1 cellular context compared by ENCODE assay signal in genomic region chr19:21698215-21698614, GRCh38.
TF ChIP-seq lines count a peak whose summit lies in the region.

No MANE protein-coding gene starts in this region.

TF ChIP-seq in GM23338, 12 proteins besides CTCF, POLR2A, EP300 and RAD21 (continued from another document):
- TF ChIP-seq, protein P1, sequence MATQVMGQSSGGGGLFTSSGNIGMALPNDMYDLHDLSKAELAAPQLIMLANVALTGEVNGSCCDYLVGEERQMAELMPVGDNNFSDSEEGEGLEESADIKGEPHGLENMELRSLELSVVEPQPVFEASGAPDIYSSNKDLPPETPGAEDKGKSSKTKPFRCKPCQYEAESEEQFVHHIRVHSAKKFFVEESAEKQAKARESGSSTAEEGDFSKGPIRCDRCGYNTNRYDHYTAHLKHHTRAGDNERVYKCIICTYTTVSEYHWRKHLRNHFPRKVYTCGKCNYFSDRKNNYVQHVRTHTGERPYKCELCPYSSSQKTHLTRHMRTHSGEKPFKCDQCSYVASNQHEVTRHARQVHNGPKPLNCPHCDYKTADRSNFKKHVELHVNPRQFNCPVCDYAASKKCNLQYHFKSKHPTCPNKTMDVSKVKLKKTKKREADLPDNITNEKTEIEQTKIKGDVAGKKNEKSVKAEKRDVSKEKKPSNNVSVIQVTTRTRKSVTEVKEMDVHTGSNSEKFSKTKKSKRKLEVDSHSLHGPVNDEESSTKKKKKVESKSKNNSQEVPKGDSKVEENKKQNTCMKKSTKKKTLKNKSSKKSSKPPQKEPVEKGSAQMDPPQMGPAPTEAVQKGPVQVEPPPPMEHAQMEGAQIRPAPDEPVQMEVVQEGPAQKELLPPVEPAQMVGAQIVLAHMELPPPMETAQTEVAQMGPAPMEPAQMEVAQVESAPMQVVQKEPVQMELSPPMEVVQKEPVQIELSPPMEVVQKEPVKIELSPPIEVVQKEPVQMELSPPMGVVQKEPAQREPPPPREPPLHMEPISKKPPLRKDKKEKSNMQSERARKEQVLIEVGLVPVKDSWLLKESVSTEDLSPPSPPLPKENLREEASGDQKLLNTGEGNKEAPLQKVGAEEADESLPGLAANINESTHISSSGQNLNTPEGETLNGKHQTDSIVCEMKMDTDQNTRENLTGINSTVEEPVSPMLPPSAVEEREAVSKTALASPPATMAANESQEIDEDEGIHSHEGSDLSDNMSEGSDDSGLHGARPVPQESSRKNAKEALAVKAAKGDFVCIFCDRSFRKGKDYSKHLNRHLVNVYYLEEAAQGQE (IDR thresholded peaks at IDR 0.05; ENCODE audit: unreplicated experiment): no peak
- TF ChIP-seq NANOG (IDR thresholded peaks at IDR 0.05; ENCODE audit: borderline replicate concordance) (no peak), EZH2 (IDR thresholded peaks at IDR 0.05; ENCODE audit: low read depth, unreplicated experiment) (no peak)
